Comparison of ENCODE assay signal across 15 cellular contexts in the genomic region with DNA sequence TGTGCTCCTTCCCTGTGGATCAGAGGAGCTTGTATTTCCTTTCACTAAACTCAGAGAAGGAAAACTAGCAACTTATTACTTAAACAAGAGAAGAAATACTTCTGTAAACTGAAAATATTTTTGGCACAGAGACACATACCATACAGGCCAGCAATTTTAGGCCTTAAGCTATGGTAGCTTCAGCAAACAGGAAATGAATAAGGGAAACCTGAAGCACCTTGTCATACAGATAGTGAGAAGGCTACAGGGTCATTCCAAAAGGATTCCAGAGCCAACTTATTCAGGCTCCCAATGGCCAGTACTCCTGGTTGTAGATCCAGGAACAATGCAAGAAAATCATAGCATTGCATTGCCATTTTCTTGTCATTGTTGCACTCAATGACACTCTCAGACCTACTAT. TPM values are rescaled to one million over a fixed set of nuclear protein-coding genes. Genes with fewer than 3 reads are reported as not detected.
A peak's percentile ranks its signal among the peaks of the same experiment; 100 is the strongest.
DNase-seq lines count a peak whose midpoint lies in the region; ATAC-seq and TF ChIP-seq lines count a peak whose summit lies in the region.
"Had no signal": no experiment of that assay in that cellular context is flagged by ENCODE, and none has a peak within 500 bp of the region (broad histone marks: within the 10 kb centered on the region; RNA-seq: fewer than 3 reads in every experiment).

No MANE protein-coding gene starts in this region.

- H3K9ac ChIP-seq in PC-3 (ENCODE audit: low read length) = no peak overlapping the region
- H3K9ac ChIP-seq in trophoblast cell (ENCODE audit: low read length) = no peak overlapping the region

- H3K36me3 ChIP-seq in PC-3 (ENCODE audit: low read depth, low read length) (peaks cover 8% of the 10 kb centered on the region; the same call in 1 of the 2 replicates), trophoblast cell (ENCODE audit: control insufficient read depth in 1 of 2, insufficient read depth in 2 of 2, low read length in 2 of 2) (no peaks in the 10 kb centered on the region)
- H3K36me3 ChIP-seq: adrenal gland had no signal

- intact Hi-C loops in PC-3 (cut with micrococcal nuclease) = no loop called here

- H3K23ac ChIP-seq in trophoblast cell (ENCODE audit: low read length) = no peak overlapping the region

- no peak overlapping the region for H3K27ac ChIP-seq in PC-3 (ENCODE audit: low read length)
- H3K27ac ChIP-seq in trophoblast cell (ENCODE audit: low read depth, low read length) = no peak overlapping the region
- H3K27ac ChIP-seq: A549, C4-2B had no signal

- H3K27ac Mint-ChIP-seq in activated naive CD4-positive, alpha-beta T cell treated with anti-CD3 and anti-CD28 coated beads, Interleukin-2, amount 10 ng/mL, durations not matched to agents 7 days and 5 days = peak overlapping the region; percentile 24
- H3K27ac Mint-ChIP-seq in endothelial cell (ENCODE audit: unreplicated experiment) = peak overlapping the region; percentile 83

- H3K9me3 Mint-ChIP-seq in activated naive CD4-positive, alpha-beta T cell treated with anti-CD3 and anti-CD28 coated beads, Interleukin-2, amount 10 ng/mL, durations not matched to agents 7 days and 5 days = peaks cover 35% of the 10 kb centered on the region
- H3K9me3 Mint-ChIP-seq in endothelial cell (ENCODE audit: unreplicated experiment) = no peaks in the 10 kb centered on the region

- no peak overlapping the region for H3K14ac ChIP-seq in trophoblast cell (ENCODE audit: low read length)

- H2AFZ ChIP-seq in PC-3 (ENCODE audit: low read length) (no peak overlapping the region), trophoblast cell (ENCODE audit: insufficient read depth, low read length, poor library complexity) (no peak overlapping the region)

- H3K4me3 Mint-ChIP-seq in activated naive CD4-positive, alpha-beta T cell treated with anti-CD3 and anti-CD28 coated beads, Interleukin-2, amount 10 ng/mL, durations not matched to agents 7 days and 5 days = no peak overlapping the region
- no peak overlapping the region for H3K4me3 Mint-ChIP-seq in endothelial cell (ENCODE audit: unreplicated experiment)

- no peaks in the 10 kb centered on the region for H3F3A ChIP-seq in PC-3 (ENCODE audit: low read length, unreplicated experiment)

- POLR2A ChIA-PET in PC-3 (lab: Charles Lee; ENCODE audit: unreplicated experiment) = no interaction called here

- H3K4me1 Mint-ChIP-seq in activated naive CD4-positive, alpha-beta T cell treated with anti-CD3 and anti-CD28 coated beads, Interleukin-2, amount 10 ng/mL, durations not matched to agents 7 days and 5 days = peaks cover 51% of the 10 kb centered on the region
- peaks cover 25% of the 10 kb centered on the region for H3K4me1 Mint-ChIP-seq in endothelial cell (ENCODE audit: unreplicated experiment)

- H4K8ac ChIP-seq in trophoblast cell (ENCODE audit: low read depth, low read length) = no peak overlapping the region

- DNase-seq in activated naive CD4-positive, alpha-beta T cell treated with anti-CD3 and anti-CD28 coated beads, Interleukin-2, amount 10 ng/mL, durations not matched to agents 7 days and 5 days = no peak
- DNase-seq in activated naive CD4-positive, alpha-beta T cell (lab: John Stamatoyannopoulos, UW) = no peak
- peak; percentile 69 for DNase-seq in PC-3
- no peak for DNase-seq in endothelial cell (ENCODE audit: low spot score)
- DNase-seq in trophoblast cell = peak; percentile 46 to 77
- DNase-seq in activated T-cell treated with anti-CD3 and anti-CD28 coated beads for 4 hours = no peak
- DNase-seq in effector CD4-positive, alpha-beta T cell = no peak
- DNase-seq: adrenal gland, NCI-H1417 treated with DMSO at 0.1 percent for 48 hours, NCI-H345, SHP77 treated with DMSO at 0.1 percent for 48 hours had no signal

- ATAC-seq in PC-3 = peak; percentile 72
- no peak for ATAC-seq in GM21515 (IDR thresholded peaks at IDR 0.05; ENCODE audit: unreplicated experiment)
- ATAC-seq: A549 had no signal

- no peak overlapping the region for H2BK120ac ChIP-seq in trophoblast cell (ENCODE audit: insufficient read depth, low read length, poor library complexity)

- H3K79me2 ChIP-seq in PC-3 (ENCODE audit: low read length) (no peaks in the 10 kb centered on the region), trophoblast cell (ENCODE audit: control insufficient read depth, insufficient read depth, low read length, poor library complexity) (no peaks in the 10 kb centered on the region)

- TF ChIP-seq CTCF in PC-3 (conservative IDR thresholded peaks at IDR 0.05; ENCODE audit: low read depth, low read length) (no peak), endothelial cell (IDR thresholded peaks at IDR 0.05; ENCODE audit: unreplicated experiment) (no peak)

- peaks cover 40% of the 10 kb centered on the region for H3K36me3 Mint-ChIP-seq in activated naive CD4-positive, alpha-beta T cell treated with anti-CD3 and anti-CD28 coated beads, Interleukin-2, amount 10 ng/mL, durations not matched to agents 7 days and 5 days
- no peaks in the 10 kb centered on the region for H3K36me3 Mint-ChIP-seq in endothelial cell (ENCODE audit: low read depth, unreplicated experiment)

- BruUV-seq in PC-3 (replicated peaks; lab: Mats Ljungman, UMichigan) = no TSS peak

- H3K4me2 ChIP-seq in PC-3 (ENCODE audit: low read length) = peak overlapping the region; percentile 22
- no peak overlapping the region for H3K4me2 ChIP-seq in trophoblast cell (ENCODE audit: low read length)
- H3K4me2 ChIP-seq: A549 had no signal

- H3K4me3 ChIP-seq in PC-3 (ENCODE audit: low read length) (no peak overlapping the region), trophoblast cell (ENCODE audit: low read depth, low read length) (no peak overlapping the region)
- H3K4me3 ChIP-seq: A549, adrenal gland had no signal

- H3K27me3 ChIP-seq in PC-3 (ENCODE audit: low read length) (no peaks in the 10 kb centered on the region), trophoblast cell (ENCODE audit: insufficient read depth, low read length) (no peaks in the 10 kb centered on the region)
- H3K27me3 ChIP-seq: adrenal gland had no signal

- no peaks in the 10 kb centered on the region for H3K79me1 ChIP-seq in trophoblast cell (ENCODE audit: low read length)

- no peaks in the 10 kb centered on the region for H4K20me1 ChIP-seq in PC-3 (ENCODE audit: low read length)

- H3K4me1 ChIP-seq in PC-3 (ENCODE audit: insufficient read depth, low read length) = peaks cover 10% of the 10 kb centered on the region
- no peaks in the 10 kb centered on the region for H3K4me1 ChIP-seq in trophoblast cell (ENCODE audit: control insufficient read depth in 1 of 2, insufficient read depth in 2 of 2, low read length in 2 of 2)
- H3K4me1 ChIP-seq: A549, adrenal gland had no signal

- no peaks in the 10 kb centered on the region for H3K9me2 ChIP-seq in PC-3 (replicated peaks; ENCODE audit: low read length)

- H3K27me3 Mint-ChIP-seq in activated naive CD4-positive, alpha-beta T cell treated with anti-CD3 and anti-CD28 coated beads, Interleukin-2, amount 10 ng/mL, durations not matched to agents 7 days and 5 days = peaks cover 5% of the 10 kb centered on the region
- peaks cover 3% of the 10 kb centered on the region for H3K27me3 Mint-ChIP-seq in endothelial cell (ENCODE audit: unreplicated experiment)

- CTCF ChIA-PET in activated naive CD4-positive, alpha-beta T cell treated with anti-CD3 and anti-CD28 coated beads, Interleukin-2, amount 10 ng/mL, durations not matched to agents 7 days and 5 days (lab: Charles Lee) = interaction anchor here (1.0 to 5.2 kb wide), 6 partner anchors 16 to 453 kb away, joined by 3 to 61 read pairs (median 6); no protein-coding TSS in a partner anchor
- CTCF ChIA-PET in PC-3 (lab: Charles Lee) = interaction anchor here (0.6 kb wide), 1 partner anchor 271 kb away, joined by 3 read pairs; a partner anchor contains a TSS

- H4K12ac ChIP-seq in trophoblast cell (ENCODE audit: low read depth, low read length) = no peak overlapping the region

- no peak overlapping the region for H3K4ac ChIP-seq in trophoblast cell (ENCODE audit: low read depth, low read length)

- H2BK5ac ChIP-seq in trophoblast cell (ENCODE audit: low read depth, low read length, poor library complexity) = no peak overlapping the region

- no peak overlapping the region for H2AK5ac ChIP-seq in trophoblast cell (ENCODE audit: low read length)

- no peaks in the 10 kb centered on the region for H3K9me3 ChIP-seq in PC-3 (ENCODE audit: low read length)
- no peaks in the 10 kb centered on the region for H3K9me3 ChIP-seq in trophoblast cell (ENCODE audit: insufficient read depth, low read depth, low read length)
- H3K9me3 ChIP-seq: A549, adrenal gland had no signal

- no peak overlapping the region for H2BK12ac ChIP-seq in trophoblast cell (ENCODE audit: low read length)

- H3K18ac ChIP-seq in trophoblast cell (ENCODE audit: low read length) = no peak overlapping the region

- no peak overlapping the region for H4K91ac ChIP-seq in trophoblast cell (ENCODE audit: low read depth, low read length)

RNA-seq across cellular contexts. Expression of a gene that starts 9.1 kb away (rescaled TPM):
- 9.7 and 14.3 TPM in 2 replicates for total RNA-seq in PC-3 (2014; rRNA removed)
- total RNA-seq in endothelial cell (ENCODE audit: unreplicated experiment) = 30.9 TPM
- polyA plus RNA-seq in trophoblast cell (2013) = 29.6 and 30.1 TPM in 2 replicates

RNA-seq across cellular contexts. Expression of a gene that starts 9.1 kb away (rescaled TPM):
- total RNA-seq in PC-3 (2014; rRNA removed) (8.5 and 10.6 TPM in 2 replicates), endothelial cell (ENCODE audit: unreplicated experiment) (11.3 TPM)
- polyA plus RNA-seq in trophoblast cell (2013) = 7.3 and 7.5 TPM in 2 replicates

RNA-seq across cellular contexts. Expression of a gene that starts 21.2 kb away (rescaled TPM):
- total RNA-seq in PC-3 (2014; rRNA removed) (23.3 and 24.9 TPM in 2 replicates), endothelial cell (ENCODE audit: unreplicated experiment) (0.36 TPM)
- polyA plus RNA-seq in trophoblast cell (2013) = 0.38 and 0.54 TPM in 2 replicates
- polyA plus RNA-seq: neural cell had no signal

Comparison
In these comparisons a context has a peak if more than half of its experiments do, and no peak if none do; other contexts are left out.
1. DNase-seq: peak in PC-3 (single experiment) and trophoblast cell (2 of 2); none in activated naive CD4-positive, alpha-beta T cell treated with anti-CD3 and anti-CD28 coated beads, Interleukin-2, amount 10 ng/mL, durations not matched to agents 7 days and 5 days (single experiment), activated naive CD4-positive, alpha-beta T cell (0 of 4), endothelial cell (single experiment), activated T-cell treated with anti-CD3 and anti-CD28 coated beads for 4 hours (single experiment) and effector CD4-positive, alpha-beta T cell (single experiment).
2. RNA of a gene that starts 21.2 kb away (total RNA-seq): 23.3 to 24.9 TPM in PC-3; 0.36 TPM in endothelial cell (single experiment); every median in the first group is over 10 times any median in the second.